1 cellular context compared by ENCODE assay signal in the genomic region with DNA sequence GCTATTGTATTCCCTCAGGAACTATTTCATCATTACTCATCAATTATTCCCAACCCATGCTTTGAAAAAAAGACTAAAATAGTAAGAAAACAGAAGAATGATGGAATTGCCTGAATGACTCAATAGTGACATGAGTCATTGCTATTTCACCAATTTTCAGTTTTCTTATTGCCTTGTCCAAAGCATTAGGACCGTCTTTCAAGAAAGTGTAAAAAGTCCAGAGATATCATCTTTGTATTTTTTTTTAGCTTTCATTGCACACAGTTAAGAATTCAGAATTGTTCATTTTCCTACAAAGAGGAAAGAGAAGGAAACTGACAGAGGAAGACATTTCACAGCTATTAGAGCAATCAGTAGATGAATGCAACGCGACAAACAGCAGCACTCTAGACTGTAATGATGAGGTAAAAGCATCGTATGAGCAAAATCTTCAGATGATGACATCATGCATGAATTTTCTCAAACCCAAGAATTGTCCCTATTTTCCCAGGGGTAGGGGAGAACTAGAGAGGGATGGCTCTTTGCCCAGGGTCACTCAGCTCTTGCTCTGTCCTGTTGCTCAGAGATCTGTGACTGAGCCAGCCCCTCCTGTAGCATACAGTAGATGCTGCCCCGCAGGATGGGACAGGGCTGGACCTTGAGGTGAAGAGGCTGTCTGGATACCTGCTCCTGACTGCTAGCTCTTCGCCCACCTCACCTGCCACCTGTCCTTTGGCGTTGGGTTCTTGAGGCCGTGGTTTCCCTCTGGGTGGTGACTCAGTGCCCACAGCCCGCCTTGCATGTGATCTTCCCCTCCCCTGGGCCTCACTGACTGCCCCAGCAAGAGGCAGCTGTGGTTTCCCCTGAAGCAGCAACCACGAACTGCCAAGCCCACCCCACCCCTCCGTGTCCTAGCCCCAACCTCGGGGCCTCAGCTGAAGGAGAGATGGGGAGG.
TF ChIP-seq lines count a peak whose summit lies in the region.

No MANE protein-coding gene starts in this region.

TF ChIP-seq in HEK293, 187 proteins besides CTCF, POLR2A, EP300 and RAD21 (continued from another document and continues in another):
- TF ChIP-seq, protein P1, sequence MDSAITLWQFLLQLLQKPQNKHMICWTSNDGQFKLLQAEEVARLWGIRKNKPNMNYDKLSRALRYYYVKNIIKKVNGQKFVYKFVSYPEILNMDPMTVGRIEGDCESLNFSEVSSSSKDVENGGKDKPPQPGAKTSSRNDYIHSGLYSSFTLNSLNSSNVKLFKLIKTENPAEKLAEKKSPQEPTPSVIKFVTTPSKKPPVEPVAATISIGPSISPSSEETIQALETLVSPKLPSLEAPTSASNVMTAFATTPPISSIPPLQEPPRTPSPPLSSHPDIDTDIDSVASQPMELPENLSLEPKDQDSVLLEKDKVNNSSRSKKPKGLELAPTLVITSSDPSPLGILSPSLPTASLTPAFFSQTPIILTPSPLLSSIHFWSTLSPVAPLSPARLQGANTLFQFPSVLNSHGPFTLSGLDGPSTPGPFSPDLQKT (IDR thresholded peaks at IDR 0.05; ENCODE audit: borderline replicate concordance, low read depth, low read length), result no peak
- TF ChIP-seq ZNF133 (tag by site-specific recombination; IDR thresholded peaks at IDR 0.05) (0 out of 2 replicates have a peak, but pooled peaks have one; percentile 11), ZEB2 (tag by site-specific recombination; IDR thresholded peaks at IDR 0.05) (peak; percentile 60), ZNF274 (IDR thresholded peaks at IDR 0.05; ENCODE audit: low read length) (no peak), ZNF274 (tag by site-specific recombination; IDR thresholded peaks at IDR 0.05; ENCODE audit: borderline replicate concordance) (no peak), ZFP69B (tag by site-specific recombination; IDR thresholded peaks at IDR 0.05) (no peak), ZNF138 (tag by site-specific recombination; IDR thresholded peaks at IDR 0.05; ENCODE audit: borderline replicate concordance) (no peak), OVOL3 (tag by site-specific recombination; IDR thresholded peaks at IDR 0.05) (no peak), ZNF561 (tag by site-specific recombination; IDR thresholded peaks at IDR 0.05; ENCODE audit: borderline replicate concordance) (no peak), ZNF23 (tag by site-specific recombination; IDR thresholded peaks at IDR 0.05; ENCODE audit: borderline replicate concordance) (no peak), ZNF768 (tag by site-specific recombination; IDR thresholded peaks at IDR 0.05) (no peak), ZNF423 (tag by site-specific recombination; IDR thresholded peaks at IDR 0.05) (no peak), ZNF510 (tag by site-specific recombination; IDR thresholded peaks at IDR 0.05; ENCODE audit: insufficient replicate concordance) (no peak), ZNF501 (tag by site-specific recombination; IDR thresholded peaks at IDR 0.05) (no peak), GFI1B (tag by site-specific recombination; IDR thresholded peaks at IDR 0.05) (no peak), ZNF629 (tag by site-specific recombination; IDR thresholded peaks at IDR 0.05) (peak; percentile 94), EGR2 (tag by site-specific recombination; IDR thresholded peaks at IDR 0.05; ENCODE audit: low read depth) (no peak), OSR2 (tag by site-specific recombination; IDR thresholded peaks at IDR 0.05) (peak; percentile 34; the same call in 1 of the 2 replicates), ZBTB17 (tag by site-specific recombination; IDR thresholded peaks at IDR 0.05) (peak; percentile 19; the same call in 1 of the 2 replicates), ZNF521 (tag by site-specific recombination; IDR thresholded peaks at IDR 0.05) (no peak), RBAK (tag by site-specific recombination; IDR thresholded peaks at IDR 0.05) (0 out of 2 replicates have a peak, but pooled peaks have one; percentile 30), ZNF366 (tag by site-specific recombination; conservative IDR thresholded peaks at IDR 0.05) (no peak), ZNF184 (tag by site-specific recombination; IDR thresholded peaks at IDR 0.05) (peak; percentile 1; the same call in 1 of the 2 replicates), SETDB1 (IDR thresholded peaks at IDR 0.05; ENCODE audit: insufficient read length, low read length) (no peak), KLF16 (tag by site-specific recombination; IDR thresholded peaks at IDR 0.05) (peak; percentile 19; the same call in 1 of the 2 replicates), ZNF248 (tag by site-specific recombination; IDR thresholded peaks at IDR 0.05) (no peak), ZNF791 (tag by site-specific recombination; IDR thresholded peaks at IDR 0.05) (no peak), ZBTB7A (tag by site-specific recombination; IDR thresholded peaks at IDR 0.05; ENCODE audit: low read depth) (no peak), ZBTB1 (tag by site-specific recombination; IDR thresholded peaks at IDR 0.05) (no peak), ZNF24 (tag by site-specific recombination; IDR thresholded peaks at IDR 0.05) (0 out of 2 replicates have a peak, but pooled peaks have one; percentile 31), KLF8 (tag by site-specific recombination; IDR thresholded peaks at IDR 0.05) (no peak), ZNF155 (tag by site-specific recombination; IDR thresholded peaks at IDR 0.05) (no peak), ZNF324 (tag by site-specific recombination; IDR thresholded peaks at IDR 0.05) (no peak), ZFP37 (tag by site-specific recombination; IDR thresholded peaks at IDR 0.05) (no peak), ZNF146 (tag by site-specific recombination; IDR thresholded peaks at IDR 0.05) (no peak), ZNF350 (tag by site-specific recombination; IDR thresholded peaks at IDR 0.05) (no peak), ZNF121 (tag by site-specific recombination; IDR thresholded peaks at IDR 0.05) (no peak), ZNF114 (tag by site-specific recombination; IDR thresholded peaks at IDR 0.05) (no peak), HOXD13 (CRISPR knock-in tag; IDR thresholded peaks at IDR 0.05; ENCODE audit: borderline replicate concordance) (no peak), ZNF202 (tag by site-specific recombination; IDR thresholded peaks at IDR 0.05; ENCODE audit: borderline replicate concordance) (no peak)
- TF ChIP-seq, protein P2, sequence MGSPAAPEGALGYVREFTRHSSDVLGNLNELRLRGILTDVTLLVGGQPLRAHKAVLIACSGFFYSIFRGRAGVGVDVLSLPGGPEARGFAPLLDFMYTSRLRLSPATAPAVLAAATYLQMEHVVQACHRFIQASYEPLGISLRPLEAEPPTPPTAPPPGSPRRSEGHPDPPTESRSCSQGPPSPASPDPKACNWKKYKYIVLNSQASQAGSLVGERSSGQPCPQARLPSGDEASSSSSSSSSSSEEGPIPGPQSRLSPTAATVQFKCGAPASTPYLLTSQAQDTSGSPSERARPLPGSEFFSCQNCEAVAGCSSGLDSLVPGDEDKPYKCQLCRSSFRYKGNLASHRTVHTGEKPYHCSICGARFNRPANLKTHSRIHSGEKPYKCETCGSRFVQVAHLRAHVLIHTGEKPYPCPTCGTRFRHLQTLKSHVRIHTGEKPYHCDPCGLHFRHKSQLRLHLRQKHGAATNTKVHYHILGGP (tag by site-specific recombination; IDR thresholded peaks at IDR 0.05), result no peak
- TF ChIP-seq, protein P3, sequence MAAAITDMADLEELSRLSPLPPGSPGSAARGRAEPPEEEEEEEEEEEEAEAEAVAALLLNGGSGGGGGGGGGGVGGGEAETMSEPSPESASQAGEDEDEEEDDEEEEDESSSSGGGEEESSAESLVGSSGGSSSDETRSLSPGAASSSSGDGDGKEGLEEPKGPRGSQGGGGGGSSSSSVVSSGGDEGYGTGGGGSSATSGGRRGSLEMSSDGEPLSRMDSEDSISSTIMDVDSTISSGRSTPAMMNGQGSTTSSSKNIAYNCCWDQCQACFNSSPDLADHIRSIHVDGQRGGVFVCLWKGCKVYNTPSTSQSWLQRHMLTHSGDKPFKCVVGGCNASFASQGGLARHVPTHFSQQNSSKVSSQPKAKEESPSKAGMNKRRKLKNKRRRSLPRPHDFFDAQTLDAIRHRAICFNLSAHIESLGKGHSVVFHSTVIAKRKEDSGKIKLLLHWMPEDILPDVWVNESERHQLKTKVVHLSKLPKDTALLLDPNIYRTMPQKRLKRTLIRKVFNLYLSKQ (tag by site-specific recombination; IDR thresholded peaks at IDR 0.05; ENCODE audit: borderline replicate concordance), result no peak
- TF ChIP-seq, protein P4, sequence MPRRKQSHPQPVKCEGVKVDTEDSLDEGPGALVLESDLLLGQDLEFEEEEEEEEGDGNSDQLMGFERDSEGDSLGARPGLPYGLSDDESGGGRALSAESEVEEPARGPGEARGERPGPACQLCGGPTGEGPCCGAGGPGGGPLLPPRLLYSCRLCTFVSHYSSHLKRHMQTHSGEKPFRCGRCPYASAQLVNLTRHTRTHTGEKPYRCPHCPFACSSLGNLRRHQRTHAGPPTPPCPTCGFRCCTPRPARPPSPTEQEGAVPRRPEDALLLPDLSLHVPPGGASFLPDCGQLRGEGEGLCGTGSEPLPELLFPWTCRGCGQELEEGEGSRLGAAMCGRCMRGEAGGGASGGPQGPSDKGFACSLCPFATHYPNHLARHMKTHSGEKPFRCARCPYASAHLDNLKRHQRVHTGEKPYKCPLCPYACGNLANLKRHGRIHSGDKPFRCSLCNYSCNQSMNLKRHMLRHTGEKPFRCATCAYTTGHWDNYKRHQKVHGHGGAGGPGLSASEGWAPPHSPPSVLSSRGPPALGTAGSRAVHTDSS (tag by site-specific recombination; IDR thresholded peaks at IDR 0.05), result no peak
- TF ChIP-seq, protein P5, sequence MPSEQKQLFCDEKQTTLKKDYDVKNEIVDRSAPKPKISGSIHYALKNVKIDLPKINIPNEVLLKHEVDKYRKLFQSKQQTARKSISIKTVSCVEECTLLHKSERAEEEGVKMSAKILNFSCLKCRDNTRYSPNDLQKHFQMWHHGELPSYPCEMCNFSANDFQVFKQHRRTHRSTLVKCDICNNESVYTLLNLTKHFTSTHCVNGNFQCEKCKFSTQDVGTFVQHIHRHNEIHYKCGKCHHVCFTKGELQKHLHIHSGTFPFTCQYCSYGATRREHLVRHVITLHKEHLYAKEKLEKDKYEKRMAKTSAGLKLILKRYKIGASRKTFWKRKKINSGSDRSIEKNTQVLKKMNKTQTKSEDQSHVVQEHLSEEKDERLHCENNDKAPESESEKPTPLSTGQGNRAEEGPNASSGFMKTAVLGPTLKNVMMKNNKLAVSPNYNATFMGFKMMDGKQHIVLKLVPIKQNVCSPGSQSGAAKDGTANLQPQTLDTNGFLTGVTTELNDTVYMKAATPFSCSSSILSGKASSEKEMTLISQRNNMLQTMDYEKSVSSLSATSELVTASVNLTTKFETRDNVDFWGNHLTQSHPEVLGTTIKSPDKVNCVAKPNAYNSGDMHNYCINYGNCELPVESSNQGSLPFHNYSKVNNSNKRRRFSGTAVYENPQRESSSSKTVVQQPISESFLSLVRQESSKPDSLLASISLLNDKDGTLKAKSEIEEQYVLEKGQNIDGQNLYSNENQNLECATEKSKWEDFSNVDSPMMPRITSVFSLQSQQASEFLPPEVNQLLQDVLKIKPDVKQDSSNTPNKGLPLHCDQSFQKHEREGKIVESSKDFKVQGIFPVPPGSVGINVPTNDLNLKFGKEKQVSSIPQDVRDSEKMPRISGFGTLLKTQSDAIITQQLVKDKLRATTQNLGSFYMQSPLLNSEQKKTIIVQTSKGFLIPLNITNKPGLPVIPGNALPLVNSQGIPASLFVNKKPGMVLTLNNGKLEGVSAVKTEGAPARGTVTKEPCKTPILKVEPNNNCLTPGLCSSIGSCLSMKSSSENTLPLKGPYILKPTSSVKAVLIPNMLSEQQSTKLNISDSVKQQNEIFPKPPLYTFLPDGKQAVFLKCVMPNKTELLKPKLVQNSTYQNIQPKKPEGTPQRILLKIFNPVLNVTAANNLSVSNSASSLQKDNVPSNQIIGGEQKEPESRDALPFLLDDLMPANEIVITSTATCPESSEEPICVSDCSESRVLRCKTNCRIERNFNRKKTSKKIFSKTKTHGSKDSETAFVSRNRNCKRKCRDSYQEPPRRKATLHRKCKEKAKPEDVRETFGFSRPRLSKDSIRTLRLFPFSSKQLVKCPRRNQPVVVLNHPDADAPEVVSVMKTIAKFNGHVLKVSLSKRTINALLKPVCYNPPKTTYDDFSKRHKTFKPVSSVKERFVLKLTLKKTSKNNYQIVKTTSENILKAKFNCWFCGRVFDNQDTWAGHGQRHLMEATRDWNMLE (tag by site-specific recombination; conservative IDR thresholded peaks at IDR 0.05; ENCODE audit: low read depth), result no peak
- TF ChIP-seq, protein P6, sequence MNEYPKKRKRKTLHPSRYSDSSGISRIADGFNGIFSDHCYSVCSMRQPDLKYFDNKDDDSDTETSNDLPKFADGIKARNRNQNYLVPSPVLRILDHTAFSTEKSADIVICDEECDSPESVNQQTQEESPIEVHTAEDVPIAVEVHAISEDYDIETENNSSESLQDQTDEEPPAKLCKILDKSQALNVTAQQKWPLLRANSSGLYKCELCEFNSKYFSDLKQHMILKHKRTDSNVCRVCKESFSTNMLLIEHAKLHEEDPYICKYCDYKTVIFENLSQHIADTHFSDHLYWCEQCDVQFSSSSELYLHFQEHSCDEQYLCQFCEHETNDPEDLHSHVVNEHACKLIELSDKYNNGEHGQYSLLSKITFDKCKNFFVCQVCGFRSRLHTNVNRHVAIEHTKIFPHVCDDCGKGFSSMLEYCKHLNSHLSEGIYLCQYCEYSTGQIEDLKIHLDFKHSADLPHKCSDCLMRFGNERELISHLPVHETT (tag by site-specific recombination; IDR thresholded peaks at IDR 0.05), result 0 out of 2 replicates have a peak, but pooled peaks have one; percentile 25
- TF ChIP-seq, protein P7, sequence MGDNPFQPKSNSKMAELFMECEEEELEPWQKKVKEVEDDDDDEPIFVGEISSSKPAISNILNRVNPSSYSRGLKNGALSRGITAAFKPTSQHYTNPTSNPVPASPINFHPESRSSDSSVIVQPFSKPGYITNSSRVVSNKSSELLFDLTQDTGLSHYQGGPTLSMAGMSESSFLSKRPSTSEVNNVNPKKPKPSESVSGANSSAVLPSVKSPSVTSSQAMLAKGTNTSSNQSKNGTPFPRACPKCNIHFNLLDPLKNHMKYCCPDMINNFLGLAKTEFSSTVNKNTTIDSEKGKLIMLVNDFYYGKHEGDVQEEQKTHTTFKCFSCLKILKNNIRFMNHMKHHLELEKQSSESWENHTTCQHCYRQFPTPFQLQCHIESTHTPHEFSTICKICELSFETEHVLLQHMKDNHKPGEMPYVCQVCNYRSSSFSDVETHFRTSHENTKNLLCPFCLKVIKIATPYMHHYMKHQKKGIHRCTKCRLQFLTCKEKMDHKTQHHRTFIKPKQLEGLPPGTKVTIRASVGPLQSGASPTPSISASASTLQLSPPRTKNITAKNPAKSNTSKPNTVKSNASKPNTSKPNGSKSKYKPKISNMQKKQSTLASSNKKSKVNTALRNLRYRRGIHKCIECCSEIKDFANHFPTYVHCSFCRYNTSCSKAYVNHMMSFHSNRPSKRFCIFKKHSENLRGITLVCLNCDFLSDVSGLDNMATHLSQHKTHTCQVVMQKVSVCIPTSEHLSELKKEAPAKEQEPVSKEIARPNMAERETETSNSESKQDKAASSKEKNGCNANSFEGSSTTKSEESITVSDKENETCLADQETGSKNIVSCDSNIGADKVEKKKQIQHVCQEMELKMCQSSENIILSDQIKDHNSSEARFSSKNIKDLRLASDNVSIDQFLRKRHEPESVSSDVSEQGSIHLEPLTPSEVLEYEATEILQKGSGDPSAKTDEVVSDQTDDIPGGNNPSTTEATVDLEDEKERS (tag by site-specific recombination; IDR thresholded peaks at IDR 0.05), result no peak
- TF ChIP-seq, protein P8, sequence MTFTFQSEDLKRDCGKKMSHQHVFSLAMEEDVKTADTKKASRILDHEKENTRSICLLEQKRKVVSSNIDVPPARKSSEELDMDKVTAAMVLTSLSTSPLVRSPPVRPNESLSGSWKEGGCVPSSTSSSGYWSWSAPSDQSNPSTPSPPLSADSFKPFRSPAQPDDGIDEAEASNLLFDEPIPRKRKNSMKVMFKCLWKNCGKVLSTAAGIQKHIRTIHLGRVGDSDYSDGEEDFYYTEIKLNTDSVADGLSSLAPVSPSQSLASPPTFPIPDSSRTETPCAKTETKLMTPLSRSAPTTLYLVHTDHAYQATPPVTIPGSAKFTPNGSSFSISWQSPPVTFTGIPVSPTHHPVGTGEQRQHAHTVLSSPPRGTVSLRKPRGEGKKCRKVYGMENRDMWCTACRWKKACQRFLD (tag by site-specific recombination; IDR thresholded peaks at IDR 0.05), result no peak
